1 cellular context compared by ENCODE assay signal in the genomic region with DNA sequence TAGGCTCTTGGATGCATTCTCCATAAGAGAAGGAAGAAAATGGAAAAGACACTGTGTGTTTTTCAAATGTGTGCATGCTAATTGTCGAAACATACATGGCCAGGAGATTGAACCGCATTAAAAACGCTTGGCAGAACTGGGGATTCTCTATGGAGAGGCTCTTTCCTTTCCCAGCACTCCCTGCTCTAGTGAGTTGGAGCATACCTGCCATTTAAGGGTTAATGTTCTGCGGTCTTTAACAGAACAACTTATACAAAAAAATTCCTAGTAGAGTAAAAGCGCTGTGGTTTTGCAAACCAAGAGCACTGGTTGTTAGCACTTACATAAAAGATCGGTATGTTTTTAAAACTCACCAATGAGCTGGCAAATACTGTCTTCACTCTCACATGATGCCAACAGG.
TF ChIP-seq lines count a peak whose summit lies in the region.

No MANE protein-coding gene starts in this region.

TF ChIP-seq in HCT116, 20 proteins besides CTCF, POLR2A, EP300 and RAD21:
- TF ChIP-seq, protein P1, sequence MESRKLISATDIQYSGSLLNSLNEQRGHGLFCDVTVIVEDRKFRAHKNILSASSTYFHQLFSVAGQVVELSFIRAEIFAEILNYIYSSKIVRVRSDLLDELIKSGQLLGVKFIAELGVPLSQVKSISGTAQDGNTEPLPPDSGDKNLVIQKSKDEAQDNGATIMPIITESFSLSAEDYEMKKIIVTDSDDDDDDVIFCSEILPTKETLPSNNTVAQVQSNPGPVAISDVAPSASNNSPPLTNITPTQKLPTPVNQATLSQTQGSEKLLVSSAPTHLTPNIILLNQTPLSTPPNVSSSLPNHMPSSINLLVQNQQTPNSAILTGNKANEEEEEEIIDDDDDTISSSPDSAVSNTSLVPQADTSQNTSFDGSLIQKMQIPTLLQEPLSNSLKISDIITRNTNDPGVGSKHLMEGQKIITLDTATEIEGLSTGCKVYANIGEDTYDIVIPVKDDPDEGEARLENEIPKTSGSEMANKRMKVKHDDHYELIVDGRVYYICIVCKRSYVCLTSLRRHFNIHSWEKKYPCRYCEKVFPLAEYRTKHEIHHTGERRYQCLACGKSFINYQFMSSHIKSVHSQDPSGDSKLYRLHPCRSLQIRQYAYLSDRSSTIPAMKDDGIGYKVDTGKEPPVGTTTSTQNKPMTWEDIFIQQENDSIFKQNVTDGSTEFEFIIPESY (IDR thresholded peaks at IDR 0.05; ENCODE audit: extremely low read depth, insufficient replicate concordance, low read length), result no peak
- TF ChIP-seq JUND (IDR thresholded peaks at IDR 0.05) (no peak), EZH2 (IDR thresholded peaks at IDR 0.05) (no peak)
